ENCODE assay signal across 36 cellular contexts in genomic region chr16:4826980-4827379, GRCh38. TPM values are rescaled to one million over a fixed set of nuclear protein-coding genes. Genes with fewer than 3 reads are reported as not detected.
"Had no signal": no experiment of that assay in that cellular context is flagged by ENCODE, and none has a peak within 500 bp of the region (broad histone marks: within the 10 kb centered on the region; RNA-seq: fewer than 3 reads in every experiment).

No MANE protein-coding gene starts in this region.

- ATAC-seq: activated CD4-positive, CD25-positive, alpha-beta regulatory T cell treated with anti-CD3 and anti-CD28 coated beads, Interleukin-2, amount 50 U/mL, for 24 hours; right lobe of liver had no signal

- H3K27ac Mint-ChIP-seq: activated CD4-positive, alpha-beta memory T cell treated with anti-CD3 and anti-CD28 coated beads for 36 hours; activated CD4-positive, alpha-beta T cell treated with anti-CD3 and anti-CD28 coated beads, Interleukin-2, amount 10 ng/mL, durations not matched to agents 24 days and 14 days; activated naive CD8-positive, alpha-beta T cell treated with anti-CD3 and anti-CD28 coated beads, Interleukin-2, amount 10 ng/mL, durations not matched to agents 7 days and 5 days; activated T-helper 1 cell treated with anti-CD3 and anti-CD28 coated beads, Interleukin-12 subunit alpha, Interleukin-12 subunit beta, Interleukin-2, Interleukin-4 antibody, amounts not matched to agents 30 ng/mL and 10 ng/mL and 1 ng/mL, durations not matched to agents 14 hours and 24 hours and 36 hours; dendritic cell treated with granulocyte-macrophage colony-stimulating factor and Interleukin-4, amounts not matched to agents 40 ng/mL and 50 ng/mL, for 4 days; endodermal cell; nephron; stimulated activated naive CD8-positive, alpha-beta T cell treated with anti-CD3 and anti-CD28 coated beads, Interleukin-15, Interleukin-2, amounts not matched to agents 100 ng/mL and 50 ng/mL, for 24 hours had no signal

- H3K9me3 ChIP-seq: esophagus squamous epithelium, neutrophil, right lobe of liver, thyroid gland had no signal

- H3K27me3 Mint-ChIP-seq: activated CD4-positive, alpha-beta memory T cell treated with anti-CD3 and anti-CD28 coated beads for 36 hours; activated CD4-positive, alpha-beta T cell treated with anti-CD3 and anti-CD28 coated beads, Interleukin-2, amount 10 ng/mL, durations not matched to agents 24 days and 14 days; activated naive CD4-positive, alpha-beta T cell treated with anti-CD3 and anti-CD28 coated beads, Interleukin-2, amount 10 ng/mL, durations not matched to agents 7 days and 5 days; activated naive CD8-positive, alpha-beta T cell treated with anti-CD3 and anti-CD28 coated beads, Interleukin-2, amount 10 ng/mL, durations not matched to agents 7 days and 5 days; dendritic cell treated with granulocyte-macrophage colony-stimulating factor and Interleukin-4, amounts not matched to agents 40 ng/mL and 50 ng/mL, for 4 days; stimulated activated naive CD8-positive, alpha-beta T cell treated with anti-CD3 and anti-CD28 coated beads, Interleukin-15, Interleukin-2, amounts not matched to agents 100 ng/mL and 50 ng/mL, for 24 hours had no signal

- DNase-seq: activated CD4-positive, alpha-beta memory T cell treated with anti-CD3 and anti-CD28 coated beads for 36 hours; activated CD4-positive, alpha-beta T cell treated with anti-CD3 and anti-CD28 coated beads, Interleukin-2, amount 10 ng/mL, durations not matched to agents 24 days and 14 days; activated CD8-positive, alpha-beta memory T cell treated with anti-CD3 and anti-CD28 coated beads, Interleukin-2, amount 50 U/mL, for 4 hours; activated effector memory CD4-positive, alpha-beta T cell treated with anti-CD3 and anti-CD28 coated beads, Interleukin-2, amount 50 U/mL, for 16 hours; activated naive CD4-positive, alpha-beta T cell treated with anti-CD3 and anti-CD28 coated beads, Interleukin-2, amount 10 ng/mL, durations not matched to agents 7 days and 5 days; activated naive CD8-positive, alpha-beta T cell treated with anti-CD3 and anti-CD28 coated beads, Interleukin-2, amount 10 ng/mL, durations not matched to agents 7 days and 5 days; activated T-cell treated with anti-CD3 and anti-CD28 coated beads, Interleukin-2, amount 50 U/mL, for 1 hour; amniotic stem cell; central memory CD4-positive, alpha-beta T cell; endodermal cell; esophagus squamous epithelium; foreskin melanocyte; hippocampal formation; right lobe of liver; stimulated activated CD4-positive, alpha-beta T cell treated with anti-CD3 and anti-CD28 coated beads, Interleukin-12 subunit alpha, Interleukin-12 subunit beta, amount 100 ng/mL, for 4 hours; stimulated activated CD4-positive, alpha-beta T cell treated with anti-CD3 and anti-CD28 coated beads, Interleukin-4, amount 100 ng/mL, for 1 hour; substantia nigra; thyroid gland had no signal

- H3K4me1 ChIP-seq: esophagus squamous epithelium, right lobe of liver, thyroid gland had no signal

- H3K4me3 Mint-ChIP-seq: activated CD4-positive, alpha-beta memory T cell treated with anti-CD3 and anti-CD28 coated beads for 36 hours; activated CD4-positive, alpha-beta T cell treated with anti-CD3 and anti-CD28 coated beads, Interleukin-2, amount 10 ng/mL, durations not matched to agents 24 days and 14 days; activated naive CD4-positive, alpha-beta T cell treated with anti-CD3 and anti-CD28 coated beads, Interleukin-2, amount 10 ng/mL, durations not matched to agents 7 days and 5 days; activated naive CD8-positive, alpha-beta T cell treated with anti-CD3 and anti-CD28 coated beads, Interleukin-2, amount 10 ng/mL, durations not matched to agents 7 days and 5 days; activated T-helper 1 cell treated with anti-CD3 and anti-CD28 coated beads, Interleukin-12 subunit alpha, Interleukin-12 subunit beta, Interleukin-2, Interleukin-4 antibody, amounts not matched to agents 30 ng/mL and 10 ng/mL and 1 ng/mL, durations not matched to agents 14 hours and 24 hours and 36 hours; dendritic cell treated with granulocyte-macrophage colony-stimulating factor and Interleukin-4, amounts not matched to agents 40 ng/mL and 50 ng/mL, for 4 days; endodermal cell; nephron; stimulated activated naive CD8-positive, alpha-beta T cell treated with anti-CD3 and anti-CD28 coated beads, Interleukin-15, Interleukin-2, amounts not matched to agents 100 ng/mL and 50 ng/mL, for 24 hours had no signal

- H3K4me3 ChIP-seq: esophagus squamous epithelium, lung, right lobe of liver, skin epidermis, thyroid gland had no signal

- H3K27me3 ChIP-seq: esophagus squamous epithelium, neutrophil, right lobe of liver, thyroid gland had no signal

- H3K4me1 Mint-ChIP-seq: activated CD4-positive, alpha-beta T cell treated with anti-CD3 and anti-CD28 coated beads, Interleukin-2, amount 10 ng/mL, durations not matched to agents 24 days and 14 days; activated naive CD4-positive, alpha-beta T cell treated with anti-CD3 and anti-CD28 coated beads, Interleukin-2, amount 10 ng/mL, durations not matched to agents 7 days and 5 days; activated naive CD8-positive, alpha-beta T cell treated with anti-CD3 and anti-CD28 coated beads, Interleukin-2, amount 10 ng/mL, durations not matched to agents 7 days and 5 days; nephron had no signal

- H3K27ac ChIP-seq: esophagus squamous epithelium, neutrophil, right lobe of liver, skin epidermis, thyroid gland had no signal

- H3K9me3 Mint-ChIP-seq: activated CD4-positive, alpha-beta memory T cell treated with anti-CD3 and anti-CD28 coated beads for 36 hours; activated CD4-positive, alpha-beta T cell treated with anti-CD3 and anti-CD28 coated beads, Interleukin-2, amount 10 ng/mL, durations not matched to agents 24 days and 14 days; activated naive CD4-positive, alpha-beta T cell treated with anti-CD3 and anti-CD28 coated beads, Interleukin-2, amount 10 ng/mL, durations not matched to agents 7 days and 5 days; activated naive CD8-positive, alpha-beta T cell treated with anti-CD3 and anti-CD28 coated beads, Interleukin-2, amount 10 ng/mL, durations not matched to agents 7 days and 5 days; activated T-helper 1 cell treated with anti-CD3 and anti-CD28 coated beads, Interleukin-12 subunit alpha, Interleukin-12 subunit beta, Interleukin-2, Interleukin-4 antibody, amounts not matched to agents 30 ng/mL and 10 ng/mL and 1 ng/mL, durations not matched to agents 14 hours and 24 hours and 36 hours; dendritic cell treated with granulocyte-macrophage colony-stimulating factor and Interleukin-4, amounts not matched to agents 40 ng/mL and 50 ng/mL, for 4 days; endodermal cell; nephron; stimulated activated naive CD8-positive, alpha-beta T cell treated with anti-CD3 and anti-CD28 coated beads, Interleukin-15, Interleukin-2, amounts not matched to agents 100 ng/mL and 50 ng/mL, for 24 hours had no signal

RNA-seq across cellular contexts. Expression of gene SMIM22, which starts 31.8 kb away (rescaled TPM):
- total RNA-seq: activated CD4-positive, alpha-beta memory T cell treated with anti-CD3 and anti-CD28 coated beads for 36 hours; activated CD4-positive, alpha-beta T cell treated with anti-CD3 and anti-CD28 coated beads, Interleukin-2, amount 10 ng/mL, durations not matched to agents 24 days and 14 days; activated CD8-positive, alpha-beta memory T cell treated with anti-CD3 and anti-CD28 coated beads for 36 hours; activated naive CD8-positive, alpha-beta T cell treated with anti-CD3 and anti-CD28 coated beads, Interleukin-2, amount 10 ng/mL, durations not matched to agents 7 days and 5 days; activated T-helper 1 cell treated with anti-CD3 and anti-CD28 coated beads, Interleukin-12 subunit alpha, Interleukin-12 subunit beta, Interleukin-2, Interleukin-4 antibody, amounts not matched to agents 30 ng/mL and 10 ng/mL and 1 ng/mL, durations not matched to agents 14 hours and 24 hours and 36 hours; astrocyte; endodermal cell; mesenteric fat pad; osteocyte; pulmonary artery endothelial cell; SK-MEL-5; T-helper 1 cell treated with Interleukin-12 subunit alpha and Interleukin-12 subunit beta and Interleukin-4 antibody, amounts not matched to agents 30 ng/mL and 1 ng/mL, for 36 hours; thyroid gland had no signal

RNA-seq across cellular contexts. Expression of gene SEPTIN12, which starts 38.8 kb away (rescaled TPM):
- total RNA-seq: activated CD4-positive, alpha-beta memory T cell treated with anti-CD3 and anti-CD28 coated beads for 36 hours; activated CD4-positive, alpha-beta T cell treated with anti-CD3 and anti-CD28 coated beads, Interleukin-2, amount 10 ng/mL, durations not matched to agents 24 days and 14 days; activated CD8-positive, alpha-beta memory T cell treated with anti-CD3 and anti-CD28 coated beads for 36 hours; activated naive CD8-positive, alpha-beta T cell treated with anti-CD3 and anti-CD28 coated beads, Interleukin-2, amount 10 ng/mL, durations not matched to agents 7 days and 5 days; activated T-helper 1 cell treated with anti-CD3 and anti-CD28 coated beads, Interleukin-12 subunit alpha, Interleukin-12 subunit beta, Interleukin-2, Interleukin-4 antibody, amounts not matched to agents 30 ng/mL and 10 ng/mL and 1 ng/mL, durations not matched to agents 14 hours and 24 hours and 36 hours; esophagus squamous epithelium; lung; mesenteric fat pad; mucosa of gallbladder; osteocyte; pulmonary artery endothelial cell; right lobe of liver; SK-MEL-5; T-helper 1 cell treated with Interleukin-12 subunit alpha and Interleukin-12 subunit beta and Interleukin-4 antibody, amounts not matched to agents 30 ng/mL and 1 ng/mL, for 36 hours; ureter had no signal
- polyA plus RNA-seq: keratinocyte, lung had no signal
